21 cellular contexts compared by ENCODE assay signal in the genomic region with DNA sequence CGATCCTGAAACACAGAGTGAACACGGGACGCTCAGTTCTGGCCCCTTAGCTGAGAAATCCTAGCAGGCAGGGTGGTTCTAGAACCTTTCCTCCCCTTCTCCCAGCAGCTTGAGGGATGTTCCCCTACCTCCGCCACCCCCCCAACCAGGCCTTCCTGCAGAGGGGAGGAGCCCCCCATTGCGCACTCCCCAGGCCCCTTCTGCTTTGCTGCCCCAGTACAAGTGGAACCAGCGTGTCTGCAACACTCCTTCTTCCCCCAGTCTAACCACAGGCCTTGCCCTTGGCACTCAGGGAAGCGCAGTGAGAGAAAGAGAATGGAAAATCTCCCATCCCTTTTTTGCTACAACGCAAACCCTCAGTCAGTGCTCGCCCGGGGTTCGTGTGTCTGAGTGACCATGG. TPM values are rescaled to one million over a fixed set of nuclear protein-coding genes. Genes with fewer than 3 reads are reported as not detected.
"Had no signal": no experiment of that assay in that cellular context is flagged by ENCODE, and none has a peak within 500 bp of the region (broad histone marks: within the 10 kb centered on the region; RNA-seq: fewer than 3 reads in every experiment).

No MANE protein-coding gene starts in this region.

- H3K27me3 ChIP-seq: ascending aorta had no signal

- H3K36me3 ChIP-seq: adrenal gland, ascending aorta, WERI-Rb-1 had no signal

- H3K27ac ChIP-seq: adrenal gland, ascending aorta, body of pancreas, SK-N-MC, WERI-Rb-1 had no signal

- H3K9me3 ChIP-seq: adrenal gland, ascending aorta, body of pancreas had no signal

- DNase-seq: activated CD4-positive, alpha-beta memory T cell treated with anti-CD3 and anti-CD28 coated beads, Interleukin-2, amount 10 ng/mL, durations not matched to agents 7 days and 5 days; activated CD4-positive, alpha-beta T cell treated with anti-CD3 and anti-CD28 coated beads for 36 hours; activated CD4-positive, alpha-beta T cell treated with anti-CD3 and anti-CD28 coated beads, Interleukin-2, amount 50 U/mL, for 1 hour; activated gamma-delta T cell; activated naive CD4-positive, alpha-beta T cell treated with anti-CD3 and anti-CD28 coated beads for 36 hours; activated T-cell treated with anti-CD3 and anti-CD28 coated beads for 4 hours; activated T-cell treated with anti-CD3 and anti-CD28 coated beads, Interleukin-2, amount 50 U/mL, for 48 hours; adrenal gland; body of pancreas; NCI-H1105 treated with DMSO at 0.1 percent for 48 hours; NCI-H1436 treated with DMSO at 0.1 percent for 48 hours; NCI-H187; NCI-H2081; T-cell; T-helper 2 cell; T1000; WERI-Rb-1 had no signal

- FAIRE-seq: RCC 7860 had no signal

- H3K4me3 ChIP-seq: adrenal gland, ascending aorta, body of pancreas, SK-N-MC had no signal

RNA-seq across cellular contexts. Expression of a gene that starts 3.9 kb away (rescaled TPM):
- total RNA-seq: activated CD4-positive, alpha-beta memory T cell treated with anti-CD3 and anti-CD28 coated beads, Interleukin-2, amount 10 ng/mL, durations not matched to agents 7 days and 5 days; activated T-helper 17 cell treated with anti-CD3 and anti-CD28 coated beads, Interleukin-2, amount 50 U/mL, for 72 hours; ascending aorta had no signal
